15 cellular contexts compared by ENCODE assay signal in genomic region chr9:112570731-112571167, GRCh38.
A peak's percentile ranks its signal among the peaks of the same experiment; 100 is the strongest.
DNase-seq lines count a peak whose midpoint lies in the region; ATAC-seq, FAIRE-seq and TF ChIP-seq lines count a peak whose summit lies in the region.
"Had no signal": no experiment of that assay in that cellular context is flagged by ENCODE, and none has a peak within 500 bp of the region (broad histone marks: within the 10 kb centered on the region; RNA-seq: fewer than 3 reads in every experiment).

No MANE protein-coding gene starts in this region.

- peaks cover 98% of the 10 kb centered on the region for H3K79me2 ChIP-seq in Karpas-422 (ENCODE audit: low read length)

- H3K9me2 ChIP-seq in Karpas-422 (replicated peaks; ENCODE audit: insufficient read depth, low read length) = no peaks in the 10 kb centered on the region

- no peak overlapping the region for H4K91ac ChIP-seq in mesenchymal stem cell (ENCODE audit: low read length)

- no peak overlapping the region for H3K18ac ChIP-seq in mesenchymal stem cell (ENCODE audit: low read depth in 1 of 2, low read length in 2 of 2)

- peaks cover 42% of the 10 kb centered on the region for H3K4me1 ChIP-seq in Karpas-422 (ENCODE audit: low read length)
- no peaks in the 10 kb centered on the region for H3K4me1 ChIP-seq in colonic mucosa
- H3K4me1 ChIP-seq in right lobe of liver = peaks cover 0 to 16% (median 6%) of the 10 kb centered on the region in 4 donors
- H3K4me1 ChIP-seq in small intestine (ENCODE audit: control insufficient read depth in 2 of 2, insufficient read depth in 1 of 2, low read depth in 1 of 2, low read length in 1 of 2) = peaks cover 0 to 7% of the 10 kb centered on the region in 2 donors
- no peaks in the 10 kb centered on the region for H3K4me1 ChIP-seq in breast epithelium
- peaks cover 3% of the 10 kb centered on the region for H3K4me1 ChIP-seq in mesenchymal stem cell (ENCODE audit: control insufficient read depth, insufficient read depth, low read depth, low read length)

- H3K23ac ChIP-seq in mesenchymal stem cell (ENCODE audit: low read length in 2 of 2) = no peak overlapping the region

- peak overlapping the region; percentile 42 for H3K27ac ChIP-seq in Karpas-422 (ENCODE audit: low read length)
- H3K27ac ChIP-seq in colonic mucosa = no peak overlapping the region
- H3K27ac ChIP-seq in right lobe of liver = peak overlapping the region in 2 of 3 donors; percentile 1 to 22
- peak overlapping the region in 1 of 2 donors; percentile 58 for H3K27ac ChIP-seq in small intestine (ENCODE audit: low read depth in 1 of 2, low read length in 1 of 2)
- H3K27ac ChIP-seq in breast epithelium = no peak overlapping the region
- no peak overlapping the region for H3K27ac ChIP-seq in mesenchymal stem cell (ENCODE audit: low read length, poor library complexity, severe bottlenecking)
- H3K27ac ChIP-seq: cardiac muscle cell had no signal

- H3K36me3 ChIP-seq in Karpas-422 (ENCODE audit: insufficient read depth, low read length) (peaks cover 6% of the 10 kb centered on the region; the same call in 1 of the 2 replicates), colonic mucosa (no peaks in the 10 kb centered on the region), right lobe of liver (no peaks in the 10 kb centered on the region), small intestine (ENCODE audit: control insufficient read depth in 2 of 2, insufficient read depth in 2 of 2, low read length in 2 of 2) (peaks cover 0 to 2% of the 10 kb centered on the region in 2 donors), breast epithelium (no peaks in the 10 kb centered on the region), mesenchymal stem cell (ENCODE audit: control insufficient read depth in 1 of 2, insufficient read depth in 2 of 2, low read depth in 1 of 2, low read length in 2 of 2) (peaks cover 0 to 9% of the 10 kb centered on the region in 2 experiments)

- H3K4me3 ChIP-seq in Karpas-422 (ENCODE audit: low read length) = no peak overlapping the region
- no peak overlapping the region for H3K4me3 ChIP-seq in colonic mucosa
- no peak overlapping the region for H3K4me3 ChIP-seq in right lobe of liver
- no peak overlapping the region for H3K4me3 ChIP-seq in small intestine (ENCODE audit: low read depth in 1 of 2, low read length in 2 of 2)
- no peak overlapping the region for H3K4me3 ChIP-seq in breast epithelium
- H3K4me3 ChIP-seq in mesenchymal stem cell (ENCODE audit: insufficient read depth in 1 of 2, low read depth in 1 of 2, low read length in 2 of 2) = no peak overlapping the region
- H3K4me3 ChIP-seq: cardiac muscle cell had no signal

- no peak overlapping the region for H3K14ac ChIP-seq in mesenchymal stem cell (ENCODE audit: low read length in 2 of 2)

- H2BK5ac ChIP-seq in mesenchymal stem cell (ENCODE audit: low read depth, low read length, poor library complexity, severe bottlenecking) = no peak overlapping the region

- H3K9me3 ChIP-seq in Karpas-422 (ENCODE audit: low read length) = no peaks in the 10 kb centered on the region
- H3K9me3 ChIP-seq in colonic mucosa = no peaks in the 10 kb centered on the region
- H3K9me3 ChIP-seq in right lobe of liver = no peaks in the 10 kb centered on the region
- H3K9me3 ChIP-seq in small intestine (ENCODE audit: control insufficient read depth, low read depth) = no peaks in the 10 kb centered on the region
- no peaks in the 10 kb centered on the region for H3K9me3 ChIP-seq in breast epithelium
- no peaks in the 10 kb centered on the region for H3K9me3 ChIP-seq in mesenchymal stem cell (ENCODE audit: control insufficient read depth, low read length)

- H4K20me1 ChIP-seq in Karpas-422 (ENCODE audit: insufficient read depth, low read depth, low read length) = peaks cover 24% of the 10 kb centered on the region

- no peak overlapping the region for H2BK15ac ChIP-seq in mesenchymal stem cell (ENCODE audit: low read depth, poor library complexity, severe bottlenecking)

- peaks cover 29% of the 10 kb centered on the region for H3K79me1 ChIP-seq in mesenchymal stem cell (replicated peaks; ENCODE audit: low read length, poor library complexity, severe bottlenecking)

- H2AK5ac ChIP-seq in mesenchymal stem cell (ENCODE audit: low read length, severe bottlenecking) = no peak overlapping the region

- H3K27me3 ChIP-seq in Karpas-422 (ENCODE audit: low read length) (no peaks in the 10 kb centered on the region), colonic mucosa (no peaks in the 10 kb centered on the region), right lobe of liver (no peaks in the 10 kb centered on the region), small intestine (ENCODE audit: control insufficient read depth in 2 of 2, insufficient read depth in 2 of 2, low read length in 2 of 2) (no peaks in the 10 kb centered on the region), breast epithelium (no peaks in the 10 kb centered on the region), mesenchymal stem cell (ENCODE audit: control insufficient read depth in 1 of 2, insufficient read depth in 1 of 2, low read length in 2 of 2) (no peaks in the 10 kb centered on the region)
- H3K27me3 ChIP-seq: cardiac muscle cell had no signal

- H3K9ac ChIP-seq in Karpas-422 (ENCODE audit: low read length) = 0 out of 2 replicates have a peak overlapping the region, but pooled peaks have one; percentile 5
- H3K9ac ChIP-seq in colonic mucosa (ENCODE audit: low read depth in 2 of 2, low read length in 2 of 2) = no peak overlapping the region
- H3K9ac ChIP-seq in mesenchymal stem cell (ENCODE audit: low read length) = no peak overlapping the region

- H4K8ac ChIP-seq in mesenchymal stem cell (ENCODE audit: low read length) = no peak overlapping the region

- TF ChIP-seq POLR2A in right lobe of liver (IDR thresholded peaks at IDR 0.05) (no peak), breast epithelium (IDR thresholded peaks at IDR 0.05) (no peak)

- WGBS in right lobe of liver (ENCODE audit: insufficient coverage, low coverage, low lambda C conversion rate, missing lambda C conversion rate) = 37% methylated on average over 4 of the region's 6 CpGs
- WGBS in small intestine, 3 donors = 20 to 53% (median 46%) methylated on average over 6 of the region's 6 CpGs
- 95% methylated on average over 6 of the region's 6 CpGs for WGBS in mesenchymal stem cell

- no peak overlapping the region for H3K4ac ChIP-seq in mesenchymal stem cell (ENCODE audit: low read depth in 1 of 2, low read length in 2 of 2)

- ATAC-seq in right lobe of liver (peak; percentile 98 to 99 (median 98)), GM19463 (IDR thresholded peaks at IDR 0.05; ENCODE audit: unreplicated experiment) (no peak)

- H3K4me2 ChIP-seq in Karpas-422 (ENCODE audit: low read depth, low read length, poor library complexity, severe bottlenecking) = peak overlapping the region; percentile 70
- no peak overlapping the region for H3K4me2 ChIP-seq in mesenchymal stem cell (ENCODE audit: low read length, poor library complexity, severe bottlenecking)

- H2AFZ ChIP-seq in Karpas-422 (ENCODE audit: low read length) (no peak overlapping the region), mesenchymal stem cell (ENCODE audit: low read depth, low read length) (no peak overlapping the region)

- TF ChIP-seq CTCF in colonic mucosa (IDR thresholded peaks at IDR 0.05) = no peak
- TF ChIP-seq CTCF in right lobe of liver (IDR thresholded peaks at IDR 0.05) = no peak
- TF ChIP-seq CTCF in breast epithelium (IDR thresholded peaks at IDR 0.05) = no peak

- intact Hi-C loops in colonic mucosa (cut with DNase I) = no loop called here
- intact Hi-C loops in right lobe of liver (cut with DNase I) = no loop called here
- intact Hi-C loops in breast epithelium (cut with DNase I; ENCODE audit: low total_unique reads) = no loop called here

- DNase-seq in Karpas-422 (no peak), colonic mucosa (peak; percentile 35), right lobe of liver (peak; percentile 62 to 85 (median 85)), small intestine (peak; percentile 89), RCC 7860 (ENCODE audit: low spot score) (no peak), breast epithelium (ENCODE audit: low spot score in 2 of 2) (no peak), mesenchymal stem cell (no peak)
- DNase-seq: activated naive CD4-positive, alpha-beta T cell; GOT3; kidney glomerular epithelial cell; naive B cell; NCI-H1105 treated with DMSO at 0.1 percent for 48 hours had no signal

- no peak overlapping the region for H2BK12ac ChIP-seq in mesenchymal stem cell (ENCODE audit: low read length in 2 of 2)

- FAIRE-seq in small intestine (lab: Jason Lieb, UNC) = no peak
- no peak for FAIRE-seq in RCC 7860 (lab: Jason Lieb, UNC)
- FAIRE-seq: endometrium had no signal

- no peak overlapping the region for H2BK120ac ChIP-seq in mesenchymal stem cell (ENCODE audit: low read depth, low read length)

Comparison
In these comparisons a context has a peak if more than half of its experiments do, and no peak if none do; other contexts are left out.
1. DNase-seq: peak in colonic mucosa (single experiment), right lobe of liver (3 of 3) and small intestine (single experiment); none in Karpas-422 (single experiment), RCC 7860 (single experiment), breast epithelium (0 of 2) and mesenchymal stem cell (single experiment).
2. H3K27ac ChIP-seq: peak in Karpas-422 (single experiment) and right lobe of liver (2 of 3); none in colonic mucosa (single experiment), breast epithelium (0 of 2) and mesenchymal stem cell (single experiment).